Comparison of ENCODE assay signal across 8 cellular contexts in genomic region chr7:44847920-44848634, GRCh38. TPM values are rescaled to one million over a fixed set of nuclear protein-coding genes. Genes with fewer than 3 reads are reported as not detected.
A peak's percentile ranks its signal among the peaks of the same experiment; 100 is the strongest.
DNase-seq lines count a peak whose midpoint lies in the region; ATAC-seq and TF ChIP-seq lines count a peak whose summit lies in the region.

Gene H2AZ2 (minus strand): TSS chr7:44848087. CDS start chr7:44847971, 116 bp downstream.

- peak; percentile 95 for TF ChIP-seq POLR2A in ovary (IDR thresholded peaks at IDR 0.05)
- peak; percentile 52 to 92 for TF ChIP-seq POLR2A in thyroid gland (IDR thresholded peaks at IDR 0.05)

- DNase-seq in GM12865 (ENCODE audit: low read depth) (peak; percentile 100), NCI-H1417 treated with DMSO at 0.1 percent for 48 hours (lab: John Stamatoyannopoulos, UW) (peak; percentile 100), SW480 (ENCODE audit: low spot score) (peak; percentile 100), Right ventricle myocardium inferior (ENCODE audit: missing footprints) (peak; percentile 100), ovary (peak; percentile 100), thyroid gland (peak; percentile 100)
- DNase-seq in activated naive CD8-positive, alpha-beta T cell treated with anti-CD3 and anti-CD28 coated beads, Interleukin-2, amount 50 U/mL, for 24 hours, result peak; percentile 100

- H3K4me3 Mint-ChIP-seq in activated naive CD8-positive, alpha-beta T cell treated with anti-CD3 and anti-CD28 coated beads, Interleukin-2, amount 50 U/mL, for 24 hours, result peak within 1 kb of the TSS; percentile 96

- H3K36me3 Mint-ChIP-seq in activated naive CD8-positive, alpha-beta T cell treated with anti-CD3 and anti-CD28 coated beads, Interleukin-2, amount 50 U/mL, for 24 hours (ENCODE audit: low read depth), result peaks cover 12% of the 10 kb centered on the region

- ATAC-seq in HG02763 (IDR thresholded peaks at IDR 0.05; ENCODE audit: unreplicated experiment) (peak; percentile 83), Right ventricle myocardium inferior (peak; percentile 97)
- ATAC-seq in activated naive CD8-positive, alpha-beta T cell treated with anti-CD3 and anti-CD28 coated beads, Interleukin-2, amount 50 U/mL, for 24 hours, result peak; percentile 91

- no peak for TF ChIP-seq CTCF in GM12865 (IDR thresholded peaks at IDR 0.05; ENCODE audit: insufficient read depth, low read depth, low read length, missing control alignments)
- TF ChIP-seq CTCF in ovary (IDR thresholded peaks at IDR 0.05), result peak in 1 of 3 donors; percentile 6
- peak in 1 of 6 experiments; percentile 6 for TF ChIP-seq CTCF in thyroid gland (IDR thresholded peaks at IDR 0.05)

- H3K4me3 ChIP-seq in GM12865 (ENCODE audit: low read depth, low read length) (peak within 1 kb of the TSS; percentile 82), ovary (peak within 1 kb of the TSS; percentile 77), thyroid gland (replicated peaks in 1 of 3) (peak within 1 kb of the TSS; percentile 43 to 58 (median 58))

- intact Hi-C loops in Right ventricle myocardium inferior (cut with DNase I) (loop anchor here (1.0 to 10.0 kb wide), 6 partner anchors 37 to 353 kb away; partner anchors contain the start of genes NUDCD3, OGDH, PPIA and PURB), ovary (cut with DNase I) (loop anchor here in 3 of 4 donors (1.0 to 10.0 kb wide), 6 partner anchors 51 to 353 kb away; partner anchors contain the start of genes PPIA (in 2 of the 3), NUDCD3 (in 1 of the 3), OGDH (in 1 of the 3) and TMED4 (in 1 of the 3)), thyroid gland (cut with DNase I) (no loop called here)

- H3K9me3 Mint-ChIP-seq in activated naive CD8-positive, alpha-beta T cell treated with anti-CD3 and anti-CD28 coated beads, Interleukin-2, amount 50 U/mL, for 24 hours, result no peaks in the 10 kb centered on the region

- peaks cover 51% of the 10 kb centered on the region for H3K4me1 Mint-ChIP-seq in activated naive CD8-positive, alpha-beta T cell treated with anti-CD3 and anti-CD28 coated beads, Interleukin-2, amount 50 U/mL, for 24 hours

- H3K4me1 ChIP-seq in ovary (ENCODE audit: insufficient read depth) (peaks cover 7% of the 10 kb centered on the region), thyroid gland (peaks cover 11 to 12% of the 10 kb centered on the region in 2 donors)

- H3K27me3 ChIP-seq in ovary (no peaks in the 10 kb centered on the region), thyroid gland (no peaks in the 10 kb centered on the region)

- peak; percentile 50 for TF ChIP-seq EP300 in ovary (IDR thresholded peaks at IDR 0.05)

- peak within 1 kb of the TSS; percentile 97 for H3K27ac Mint-ChIP-seq in activated naive CD8-positive, alpha-beta T cell treated with anti-CD3 and anti-CD28 coated beads, Interleukin-2, amount 50 U/mL, for 24 hours

- H3K27me3 Mint-ChIP-seq in activated naive CD8-positive, alpha-beta T cell treated with anti-CD3 and anti-CD28 coated beads, Interleukin-2, amount 50 U/mL, for 24 hours, result peaks cover 2% of the 10 kb centered on the region

- H3K27ac ChIP-seq in ovary (peak within 1 kb of the TSS; percentile 92 to 99), thyroid gland (peak within 1 kb of the TSS; percentile 81 to 91 (median 89))

- H3K36me3 ChIP-seq in ovary, result no peaks in the 10 kb centered on the region
- no peaks in the 10 kb centered on the region for H3K36me3 ChIP-seq in thyroid gland

- 0 to 1% (median 1%) methylated on average over 57 to 70 of the region's 70 CpGs for WGBS in ovary, 3 donors
- 0% methylated on average over 47 to 50 of the region's 70 CpGs for WGBS in thyroid gland, 2 donors

- no peaks in the 10 kb centered on the region for H3K9me3 ChIP-seq in ovary
- H3K9me3 ChIP-seq in thyroid gland, result no peaks in the 10 kb centered on the region

RNA-seq across cellular contexts. Expression of gene H2AZ2, which starts in this region (rescaled TPM):
- total RNA-seq in Right ventricle myocardium inferior (229 TPM), ovary (100 to 1,000 TPM in 5 of 7 donors, 10 to 100 TPM in 2; 70.7 to 154 (median 123) TPM), thyroid gland (100 to 1,000 TPM; 126 to 198 (median 144) TPM)
- 100 to 1,000 TPM in 1 of 2 donors, 10 to 100 TPM in 1; 79.0 to 119 TPM for polyA plus RNA-seq in ovary

Comparison
In these comparisons a context has a peak if more than half of its experiments do, and no peak if none do; other contexts are left out.
1. Peak in every context shown above with its lines: DNase-seq, ATAC-seq, H3K4me3 ChIP-seq and H3K27ac ChIP-seq.